ENCODE assay signal across 8 cellular contexts in genomic region chr3:77038468-77038927, GRCh38. TPM values are rescaled to one million over a fixed set of nuclear protein-coding genes. Genes with fewer than 3 reads are reported as not detected.
DNase-seq lines count a peak whose midpoint lies in the region; ATAC-seq and TF ChIP-seq lines count a peak whose summit lies in the region.

No MANE protein-coding gene starts in this region.

- H3K27ac Mint-ChIP-seq in HFFc6 (no peak overlapping the region), WTC11 (no peak overlapping the region)

- peaks cover 17% of the 10 kb centered on the region for H3K4me1 Mint-ChIP-seq in HFFc6 (ENCODE audit: low read depth)
- peaks cover 24% of the 10 kb centered on the region for H3K4me1 Mint-ChIP-seq in WTC11

- peaks cover 19% of the 10 kb centered on the region for H3K27me3 Mint-ChIP-seq in HFFc6 (ENCODE audit: insufficient read depth)
- peaks cover 24% of the 10 kb centered on the region for H3K27me3 Mint-ChIP-seq in WTC11 (ENCODE audit: low read depth)

- H3K36me3 Mint-ChIP-seq in HFFc6 (ENCODE audit: low read depth) (no peaks in the 10 kb centered on the region), WTC11 (no peaks in the 10 kb centered on the region)

- peak overlapping the region; percentile 64 for H2AFZ ChIP-seq in osteoblast (ENCODE audit: low read length)

- H3K4me3 ChIP-seq in osteoblast (ENCODE audit: insufficient read depth, low read length), result peak overlapping the region; percentile 38
- no peak overlapping the region for H3K4me3 ChIP-seq in effector memory CD4-positive, alpha-beta T cell (ENCODE audit: insufficient read depth, low read depth, low read length, poor library complexity, severe bottlenecking)

- no peaks in the 10 kb centered on the region for H3K9me3 ChIP-seq in osteoblast (ENCODE audit: low read depth, low read length)
- H3K9me3 ChIP-seq in effector memory CD4-positive, alpha-beta T cell (ENCODE audit: control insufficient read depth, low read length), result no peaks in the 10 kb centered on the region

- CTCF ChIA-PET in WTC11 (lab: Charles Lee), result interaction anchor here (0.6 to 4.3 kb wide), 17 partner anchors 13 to 359 kb away, joined by 3 to 59 read pairs (median 5); no protein-coding TSS in a partner anchor

- POLR2A ChIA-PET in WTC11 (lab: Charles Lee), result interaction anchor here (0.5 to 0.6 kb wide), 2 partner anchors 282 to 314 kb away, joined by 3 to 4 read pairs; no protein-coding TSS in a partner anchor

- no peaks in the 10 kb centered on the region for H3K79me2 ChIP-seq in osteoblast (ENCODE audit: insufficient read depth, low read length)

- TF ChIP-seq CTCF in HFFc6 (IDR thresholded peaks at IDR 0.05) (peak; percentile 80), WTC11 (IDR thresholded peaks at IDR 0.05) (peak; percentile 40), osteoblast (IDR thresholded peaks at IDR 0.05; ENCODE audit: extremely low read depth, low read depth, low read length) (peak; percentile 56)

- no peaks in the 10 kb centered on the region for H3K9me3 Mint-ChIP-seq in HFFc6
- no peaks in the 10 kb centered on the region for H3K9me3 Mint-ChIP-seq in WTC11

- peak; percentile 79 for DNase-seq in D341Med (ENCODE audit: low spot score)
- DNase-seq in HFFc6, result peak; percentile 75
- peak; percentile 58 for DNase-seq in NCI-H2171 (lab: John Stamatoyannopoulos, UW)
- DNase-seq in WTC11 (ENCODE audit: low spot score), result peak; percentile 70
- DNase-seq in glomerular endothelial cell (ENCODE audit: extremely low read depth, low read depth, low spot score), result peak; percentile 58
- DNase-seq in osteoblast (ENCODE audit: insufficient read length, low spot score, missing footprints), result peak; percentile 90
- DNase-seq in effector memory CD4-positive, alpha-beta T cell, result no peak

- no peak overlapping the region for H3K27ac ChIP-seq in osteoblast (ENCODE audit: low read depth, low read length)
- H3K27ac ChIP-seq in effector memory CD4-positive, alpha-beta T cell (ENCODE audit: insufficient read depth, low read length, poor library complexity, severe bottlenecking), result no peak overlapping the region

- H3K4me3 Mint-ChIP-seq in HFFc6 (peak overlapping the region; percentile 76), WTC11 (peak overlapping the region; percentile 87)

- ATAC-seq in WTC11 (peak; percentile 75), HG02798 (IDR thresholded peaks at IDR 0.05; ENCODE audit: poor library complexity, unreplicated experiment) (no peak)

- no peaks in the 10 kb centered on the region for H4K20me1 ChIP-seq in osteoblast (ENCODE audit: insufficient read depth, low read length)

- H3K27me3 ChIP-seq in osteoblast (ENCODE audit: insufficient read depth, low read length), result peaks cover 27% of the 10 kb centered on the region
- H3K27me3 ChIP-seq in effector memory CD4-positive, alpha-beta T cell (replicated peaks; ENCODE audit: control insufficient read depth, insufficient read depth, low read length, poor library complexity, severe bottlenecking), result peaks cover 6% of the 10 kb centered on the region

- peaks cover 7% of the 10 kb centered on the region for H3K4me1 ChIP-seq in osteoblast (ENCODE audit: insufficient read depth, low read length)
- no peaks in the 10 kb centered on the region for H3K4me1 ChIP-seq in effector memory CD4-positive, alpha-beta T cell (ENCODE audit: control insufficient read depth, insufficient read depth, low read length, poor library complexity, severe bottlenecking)

- peak overlapping the region; percentile 71 for H3K4me2 ChIP-seq in osteoblast (ENCODE audit: insufficient read depth, low read length)

- no peaks in the 10 kb centered on the region for H3K36me3 ChIP-seq in osteoblast (ENCODE audit: insufficient read depth, low read length)
- H3K36me3 ChIP-seq in effector memory CD4-positive, alpha-beta T cell (ENCODE audit: control insufficient read depth, insufficient read depth, low read length), result no peaks in the 10 kb centered on the region

TF ChIP-seq in WTC11, 78 proteins besides CTCF, POLR2A, EP300 and RAD21:
- TF ChIP-seq MAX (CRISPR knock-in tag; IDR thresholded peaks at IDR 0.05) (peak; percentile 51; the same call in 1 of the 2 replicates), USF1 (CRISPR knock-in tag; IDR thresholded peaks at IDR 0.05) (peak; percentile 31; the same call in 1 of the 2 replicates), RORB (CRISPR knock-in tag; IDR thresholded peaks at IDR 0.05) (no peak), ERG (CRISPR knock-in tag; IDR thresholded peaks at IDR 0.05) (no peak), CREM (CRISPR knock-in tag; IDR thresholded peaks at IDR 0.05) (peak; percentile 35), USF2 (CRISPR knock-in tag; IDR thresholded peaks at IDR 0.05) (0 out of 2 replicates have a peak, but pooled peaks have one; percentile 28)

RNA-seq across cellular contexts. Expression of gene ROBO2, which starts 1.4 kb away (rescaled TPM):
- under 1 TPM; 0.09 to 0.36 (median 0.20) TPM for total RNA-seq in HFFc6 (2021; fragmentation: NEBNext Ultra II Directional; extraction: Animal tissue kit (Norgen Biotek cat#: 25700))
- 11.7 to 12.4 TPM (median 12.0 TPM) in 3 replicates for total RNA-seq in WTC11 (2021)
- total RNA-seq in glomerular endothelial cell, result 0.35 TPM in 1 of 2 replicates, not detected in the other
- total RNA-seq in osteoblast, result under 0.01 and 0.36 TPM in 2 replicates

Comparison
In these comparisons a context has a peak if more than half of its experiments do, and no peak if none do; other contexts are left out.
1. DNase-seq: peak in D341Med (single experiment), HFFc6 (single experiment), NCI-H2171 (single experiment), WTC11 (single experiment), glomerular endothelial cell (single experiment) and osteoblast (single experiment); none in effector memory CD4-positive, alpha-beta T cell (0 of 3).
2. Peak in every context shown above with its lines, with median percentiles within 50 percentile points of each other: CTCF ChIP-seq.